Comparison of ENCODE assay signal across 10 cellular contexts in genomic region chr20:3082306-3082951, GRCh38. TPM values are rescaled to one million over a fixed set of nuclear protein-coding genes. Genes with fewer than 3 reads are reported as not detected.
DNase-seq lines count a peak whose midpoint lies in the region; ATAC-seq and TF ChIP-seq lines count a peak whose summit lies in the region.
"Had no signal": no experiment of that assay in that cellular context is flagged by ENCODE, and none has a peak within 500 bp of the region (broad histone marks: within the 10 kb centered on the region; RNA-seq: fewer than 3 reads in every experiment).

No MANE protein-coding gene starts in this region.

- peaks cover 3% of the 10 kb centered on the region; the same call in 1 of the 3 replicates for H3K4me1 Mint-ChIP-seq in GM23338
- H3K4me1 Mint-ChIP-seq in dendritic cell treated with granulocyte-macrophage colony-stimulating factor and Interleukin-4, amounts not matched to agents 40 ng/mL and 50 ng/mL, for 4 days (ENCODE audit: low read depth) = peaks cover 45% of the 10 kb centered on the region
- peaks cover 11 to 21% (median 18%) of the 10 kb centered on the region in 4 donors for H3K4me1 Mint-ChIP-seq in naive thymus-derived CD8-positive, alpha-beta T cell

- no peak overlapping the region for H3K27ac ChIP-seq in GM23338 (ENCODE audit: low read depth)

- H3K9me2 ChIP-seq in GM23338 (ENCODE audit: insufficient read depth) = no peaks in the 10 kb centered on the region

- H3K27me3 ChIP-seq in GM23338 (ENCODE audit: insufficient read depth) = peaks cover 53% of the 10 kb centered on the region

- ATAC-seq in GM23338 (peak; percentile 49), HG02885 (IDR thresholded peaks at IDR 0.05; ENCODE audit: poor library complexity, unreplicated experiment) (no peak), HG03139 (IDR thresholded peaks at IDR 0.05; ENCODE audit: unreplicated experiment) (no peak), omental fat pad (ENCODE audit: low FRiP score) (no peak)
- ATAC-seq in naive thymus-derived CD8-positive, alpha-beta T cell = peak; percentile 51 to 63

- H4K20me1 ChIP-seq in GM23338 (replicated peaks; ENCODE audit: insufficient read depth) = no peaks in the 10 kb centered on the region

- DNase-seq in 8988T (peak; percentile 24), GM23338 (ENCODE audit: low spot score) (peak; percentile 40), omental fat pad (ENCODE audit: low spot score) (no peak), SIG-M5 (lab: John Stamatoyannopoulos, UW) (no peak)
- no peak for DNase-seq in naive thymus-derived CD8-positive, alpha-beta T cell
- DNase-seq: caudate nucleus had no signal

- no peaks in the 10 kb centered on the region for H3K9me3 Mint-ChIP-seq in GM23338
- no peaks in the 10 kb centered on the region for H3K9me3 Mint-ChIP-seq in dendritic cell treated with granulocyte-macrophage colony-stimulating factor and Interleukin-4, amounts not matched to agents 40 ng/mL and 50 ng/mL, for 4 days
- peaks cover 0 to 3% (median 0%) of the 10 kb centered on the region in 9 donors for H3K9me3 Mint-ChIP-seq in naive thymus-derived CD8-positive, alpha-beta T cell

- intact Hi-C loops in dendritic cell treated with granulocyte-macrophage colony-stimulating factor and Interleukin-4, amounts not matched to agents 40 ng/mL and 50 ng/mL, for 4 days (cut with micrococcal nuclease) = no loop called here

- H3K27me3 Mint-ChIP-seq in GM23338 (ENCODE audit: insufficient read depth, low read depth, poor library complexity) = peaks cover 44% of the 10 kb centered on the region
- peaks cover 70% of the 10 kb centered on the region for H3K27me3 Mint-ChIP-seq in dendritic cell treated with granulocyte-macrophage colony-stimulating factor and Interleukin-4, amounts not matched to agents 40 ng/mL and 50 ng/mL, for 4 days
- H3K27me3 Mint-ChIP-seq in naive thymus-derived CD8-positive, alpha-beta T cell = peaks cover 2 to 44% (median 21%) of the 10 kb centered on the region in 5 donors

- peaks cover 4% of the 10 kb centered on the region; the same call in 1 of the 2 replicates for H3K4me1 ChIP-seq in GM23338 (ENCODE audit: insufficient read depth)

- H3K36me3 Mint-ChIP-seq in GM23338 (ENCODE audit: low read depth) = no peaks in the 10 kb centered on the region
- H3K36me3 Mint-ChIP-seq in dendritic cell treated with granulocyte-macrophage colony-stimulating factor and Interleukin-4, amounts not matched to agents 40 ng/mL and 50 ng/mL, for 4 days (ENCODE audit: low read depth) = no peaks in the 10 kb centered on the region
- H3K36me3 Mint-ChIP-seq in naive thymus-derived CD8-positive, alpha-beta T cell = no peaks in the 10 kb centered on the region

- no peaks in the 10 kb centered on the region for H3F3A ChIP-seq in GM23338 (replicated peaks; ENCODE audit: low read depth)

- TF ChIP-seq CTCF in GM23338 (conservative IDR thresholded peaks at IDR 0.05; ENCODE audit: low read depth in 2 of 2) (no peak), omental fat pad (IDR thresholded peaks at IDR 0.05) (no peak)

- POLR2A ChIA-PET in naive thymus-derived CD8-positive, alpha-beta T cell (lab: Charles Lee) = interaction anchor here (0.8 to 4.0 kb wide), 4 partner anchors 9 to 150 kb away, joined by 3 to 45 read pairs (median 6); no protein-coding TSS in a partner anchor

- H3K27ac Mint-ChIP-seq in GM23338 = no peak overlapping the region
- no peak overlapping the region for H3K27ac Mint-ChIP-seq in dendritic cell treated with granulocyte-macrophage colony-stimulating factor and Interleukin-4, amounts not matched to agents 40 ng/mL and 50 ng/mL, for 4 days
- H3K27ac Mint-ChIP-seq in naive thymus-derived CD8-positive, alpha-beta T cell = peak overlapping the region in 4 of 10 donors; percentile 1 to 85 (median 54)

- no peaks in the 10 kb centered on the region for H3K36me3 ChIP-seq in GM23338 (ENCODE audit: insufficient read depth)

- H3K4me3 Mint-ChIP-seq in GM23338 = peak overlapping the region; percentile 69
- peak overlapping the region; percentile 46 for H3K4me3 Mint-ChIP-seq in dendritic cell treated with granulocyte-macrophage colony-stimulating factor and Interleukin-4, amounts not matched to agents 40 ng/mL and 50 ng/mL, for 4 days
- peak overlapping the region; percentile 49 to 82 (median 70) for H3K4me3 Mint-ChIP-seq in naive thymus-derived CD8-positive, alpha-beta T cell

- H2AFZ ChIP-seq in GM23338 = peak overlapping the region; percentile 94

- H3K4me2 ChIP-seq in GM23338 = peak overlapping the region; percentile 78

- H3K79me2 ChIP-seq in GM23338 (replicated peaks; ENCODE audit: insufficient read depth) = no peaks in the 10 kb centered on the region

- peak overlapping the region; percentile 61 for H3K4me3 ChIP-seq in GM23338

TF ChIP-seq in GM23338, 12 proteins besides CTCF, POLR2A, EP300 and RAD21:
- TF ChIP-seq EZH2 (IDR thresholded peaks at IDR 0.05; ENCODE audit: low read depth, unreplicated experiment) = peak; percentile 96
- no peak for TF ChIP-seq POLR2AphosphoS5 (IDR thresholded peaks at IDR 0.05; ENCODE audit: low read depth)
- TF ChIP-seq EZH2phosphoT487 (IDR thresholded peaks at IDR 0.05; ENCODE audit: unreplicated experiment) = peak; percentile 36
- no peak for TF ChIP-seq ZNF114 (CRISPR knock-in tag; IDR thresholded peaks at IDR 0.05)
- TF ChIP-seq NANOG (IDR thresholded peaks at IDR 0.05; ENCODE audit: borderline replicate concordance) = no peak
- no peak for TF ChIP-seq CREB1 (CRISPR knock-in tag; IDR thresholded peaks at IDR 0.05; ENCODE audit: low read depth)
- TF ChIP-seq REST (IDR thresholded peaks at IDR 0.05; ENCODE audit: unreplicated experiment) = no peak
- no peak for TF ChIP-seq STAT1 (IDR thresholded peaks at IDR 0.05; ENCODE audit: unreplicated experiment)
- TF ChIP-seq JUNB (IDR thresholded peaks at IDR 0.05; ENCODE audit: unreplicated experiment) = no peak
- TF ChIP-seq ETS1 (IDR thresholded peaks at IDR 0.05) = no peak
- no peak for TF ChIP-seq ZNF331 (CRISPR knock-in tag; IDR thresholded peaks at IDR 0.05; ENCODE audit: low read depth)

RNA-seq across cellular contexts. Expression of gene AVP, which starts 2.1 kb away (rescaled TPM):
- total RNA-seq in GM23338 (2014; rRNA removed; shearing (Covaris generic)) = not detected in 2 replicates
- 0.60 and 1.4 TPM in 2 replicates for polyA plus RNA-seq in GM23338 (2016; fragmentation: Nextera tagmentation; extraction: Ambion mirVana)
- total RNA-seq in naive thymus-derived CD8-positive, alpha-beta T cell = not detected
- polyA plus RNA-seq in naive thymus-derived CD8-positive, alpha-beta T cell = not detected
- not detected for total RNA-seq in omental fat pad
- total RNA-seq: T-helper 1 cell treated with Interleukin-12 subunit alpha and Interleukin-12 subunit beta and Interleukin-4 antibody, amounts not matched to agents 30 ng/mL and 1 ng/mL, for 36 hours had no signal

RNA-seq across cellular contexts. Expression of gene OXT, which starts 11.0 kb away (rescaled TPM):
- total RNA-seq in GM23338 (2014; rRNA removed; shearing (Covaris generic)) = not detected in 2 replicates
- 1.5 and 3.5 TPM in 2 replicates for polyA plus RNA-seq in GM23338 (2016; fragmentation: Nextera tagmentation; extraction: Ambion mirVana)
- total RNA-seq in naive thymus-derived CD8-positive, alpha-beta T cell = 1 to 10 TPM; 2.2 to 2.6 TPM
- polyA plus RNA-seq in naive thymus-derived CD8-positive, alpha-beta T cell = 1 to 10 TPM in 1 of 3 donors, under 1 TPM in 2; 0.53 to 2.2 (median 0.91) TPM
- not detected for total RNA-seq in omental fat pad

RNA-seq across cellular contexts. Expression of gene MRPS26, which starts 36.6 kb away (rescaled TPM):
- 103 and 105 TPM in 2 replicates for total RNA-seq in GM23338 (2014; rRNA removed; shearing (Covaris generic))
- polyA plus RNA-seq in GM23338 (2016; fragmentation: Nextera tagmentation; extraction: Ambion mirVana) = 154 and 158 TPM in 2 replicates
- total RNA-seq in naive thymus-derived CD8-positive, alpha-beta T cell = 10 to 100 TPM; 27.6 to 28.4 TPM
- 10 to 100 TPM; 59.2 to 81.8 (median 75.6) TPM for polyA plus RNA-seq in naive thymus-derived CD8-positive, alpha-beta T cell
- total RNA-seq in omental fat pad = 10 to 100 TPM; 35.5 to 43.2 (median 37.7) TPM

RNA-seq across cellular contexts. Expression of gene GNRH2, which starts 39.0 kb away (rescaled TPM):
- total RNA-seq in GM23338 (2014; rRNA removed; shearing (Covaris generic)) = not detected in 2 replicates
- polyA plus RNA-seq in GM23338 (2016; fragmentation: Nextera tagmentation; extraction: Ambion mirVana) = not detected in 2 replicates
- 1 to 10 TPM; 1.5 to 1.9 TPM for total RNA-seq in naive thymus-derived CD8-positive, alpha-beta T cell
- not detected for polyA plus RNA-seq in naive thymus-derived CD8-positive, alpha-beta T cell
- total RNA-seq in omental fat pad = not detected

Comparison
In these comparisons a context has a peak if more than half of its experiments do, and no peak if none do; other contexts are left out.
1. DNase-seq: peak in 8988T (single experiment) and GM23338 (single experiment); none in naive thymus-derived CD8-positive, alpha-beta T cell (0 of 10), omental fat pad (single experiment) and SIG-M5 (single experiment).
2. ATAC-seq: peak in GM23338 (single experiment) and naive thymus-derived CD8-positive, alpha-beta T cell (2 of 2); none in HG02885 (single experiment), HG03139 (single experiment) and omental fat pad (single experiment).
3. Peak in every context shown above with its lines, with median percentiles within 50 percentile points of each other: H3K4me3 Mint-ChIP-seq.